ENCODE assay signal across 8 cellular contexts in genomic region chr11:44596541-44597276, GRCh38. TPM values are rescaled to one million over a fixed set of nuclear protein-coding genes. Genes with fewer than 3 reads are reported as not detected.
DNase-seq lines count a peak whose midpoint lies in the region; ATAC-seq and TF ChIP-seq lines count a peak whose summit lies in the region.

No MANE protein-coding gene starts in this region.

- TF ChIP-seq POLR2A in heart left ventricle (IDR thresholded peaks at IDR 0.05) = no peak

- 75 to 82% (median 79%) methylated on average over 9 to 12 of the region's 12 CpGs for WGBS in heart left ventricle, 4 donors

- H3K27ac ChIP-seq in heart left ventricle = peak overlapping the region in 11 of 12 donors; percentile 37 to 79 (median 66)

- ATAC-seq in GM18858 (IDR thresholded peaks at IDR 0.05; ENCODE audit: unreplicated experiment) = peak; percentile 40
- ATAC-seq in HG03103 (IDR thresholded peaks at IDR 0.05; ENCODE audit: low read depth, unreplicated experiment) = peak; percentile 39
- peak in 3 of 4 donors; percentile 2 to 12 (median 5) for ATAC-seq in heart left ventricle
- no peak for ATAC-seq in HG03097 (IDR thresholded peaks at IDR 0.05; ENCODE audit: low FRiP score, unreplicated experiment)

- H3K4me1 ChIP-seq in heart left ventricle = peaks cover 0 to 68% (median 48%) of the 10 kb centered on the region in 12 donors

- TF ChIP-seq CTCF in heart left ventricle (IDR thresholded peaks at IDR 0.05) = no peak

- no peak overlapping the region for H3K4me3 ChIP-seq in heart left ventricle

- H3K27me3 ChIP-seq in heart left ventricle = no peaks in the 10 kb centered on the region

- intact Hi-C loops in heart left ventricle (cut with DNase I) = no loop called here

- no peaks in the 10 kb centered on the region for H3K36me3 ChIP-seq in heart left ventricle

- no peaks in the 10 kb centered on the region for H3K9me3 ChIP-seq in heart left ventricle

- DNase-seq in activated CD4-positive, alpha-beta T cell treated with anti-CD3 and anti-CD28 coated beads, Interleukin-2, amount 50 U/mL, for 48 hours = peak; percentile 71 to 79
- DNase-seq in heart left ventricle (no peak), SIG-M5 (lab: John Stamatoyannopoulos, UW) (no peak), NCI-H748 (lab: John Stamatoyannopoulos, UW; ENCODE audit: unreplicated experiment) (no peak)
- DNase-seq in stimulated activated CD8-positive, alpha-beta memory T cell treated with anti-CD3 and anti-CD28 coated beads, Interleukin-15, amount 100 ng/mL, for 24 hours (ENCODE audit: low read depth) = peak; percentile 24

RNA-seq across cellular contexts. Expression of gene CD82, which starts 31.2 kb away (rescaled TPM):
- 10 to 100 TPM; 20.1 to 76.2 (median 37.3) TPM for total RNA-seq in heart left ventricle
- 10 to 100 TPM; 25.2 to 48.6 TPM for polyA plus RNA-seq in heart left ventricle

Comparison
In these comparisons a context has a peak if more than half of its experiments do, and no peak if none do; other contexts are left out.
1. DNase-seq: peak in activated CD4-positive, alpha-beta T cell treated with anti-CD3 and anti-CD28 coated beads, Interleukin-2, amount 50 U/mL, for 48 hours (2 of 2) and stimulated activated CD8-positive, alpha-beta memory T cell treated with anti-CD3 and anti-CD28 coated beads, Interleukin-15, amount 100 ng/mL, for 24 hours (single experiment); none in heart left ventricle (0 of 5), SIG-M5 (single experiment) and NCI-H748 (single experiment).